ENCODE assay signal across 12 cellular contexts in the genomic region with DNA sequence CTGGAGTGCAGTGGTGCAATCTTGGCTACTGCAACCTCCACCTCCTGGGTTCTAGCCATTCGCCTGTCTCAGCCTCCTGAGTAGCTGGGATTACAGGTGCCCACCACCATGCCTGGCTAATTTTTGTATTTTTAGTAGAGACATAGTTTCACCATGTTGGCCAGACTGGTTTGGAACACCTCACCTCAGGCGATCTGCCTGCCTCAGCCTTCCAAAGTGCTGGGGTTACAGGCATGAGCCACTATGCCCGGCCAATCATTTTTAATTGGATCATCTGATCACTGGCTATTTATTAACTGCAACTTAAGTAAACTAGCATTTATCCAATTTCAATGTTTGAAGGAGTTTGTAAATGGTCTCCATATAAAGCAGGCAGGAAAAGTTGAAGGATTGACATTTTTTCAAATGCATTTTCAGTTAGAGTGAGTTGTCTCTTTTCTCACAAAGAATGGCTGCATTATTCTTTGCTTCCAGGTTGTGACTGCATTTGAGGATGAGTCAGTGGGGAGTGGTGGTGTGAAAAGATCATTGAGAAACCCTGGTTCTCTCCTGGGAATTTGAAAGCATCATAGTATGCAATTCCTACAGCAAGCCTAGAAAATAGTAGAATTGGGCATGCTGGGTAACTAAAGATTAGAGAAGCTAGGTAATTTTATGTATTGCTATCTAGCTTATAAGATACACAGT.
DNase-seq lines count a peak whose midpoint lies in the region; TF ChIP-seq lines count a peak whose summit lies in the region.
"Had no signal": no experiment of that assay in that cellular context is flagged by ENCODE, and none has a peak within 500 bp of the region (broad histone marks: within the 10 kb centered on the region; RNA-seq: fewer than 3 reads in every experiment).

No MANE protein-coding gene starts in this region.

- no peak overlapping the region for H3K9ac ChIP-seq in smooth muscle cell (ENCODE audit: low read depth)

- no peak for TF ChIP-seq EP300 in ovary (IDR thresholded peaks at IDR 0.05)

- H2AFZ ChIP-seq in smooth muscle cell (ENCODE audit: low read depth): no peak overlapping the region

- H3F3A ChIP-seq in smooth muscle cell (ENCODE audit: low read depth): no peaks in the 10 kb centered on the region

- H3K4me1 ChIP-seq in smooth muscle cell (ENCODE audit: low read depth) (no peaks in the 10 kb centered on the region), ovary (ENCODE audit: insufficient read depth) (no peaks in the 10 kb centered on the region)

- H3K27me3 ChIP-seq in smooth muscle cell (ENCODE audit: low read depth): no peaks in the 10 kb centered on the region
- H3K27me3 ChIP-seq in ovary: no peaks in the 10 kb centered on the region
- H3K27me3 ChIP-seq: Peyer's patch had no signal

- H3K4me3 ChIP-seq in foreskin fibroblast (ENCODE audit: low read depth in 1 of 2, low read length in 2 of 2) (no peak overlapping the region), smooth muscle cell (no peak overlapping the region), ovary (no peak overlapping the region)
- H3K4me3 ChIP-seq: Peyer's patch had no signal

- no peak overlapping the region for H3K4me2 ChIP-seq in smooth muscle cell

- H3K27ac ChIP-seq in smooth muscle cell (ENCODE audit: low read depth) (peak overlapping the region; percentile 54), ovary (no peak overlapping the region)
- H3K27ac ChIP-seq: Peyer's patch had no signal

- DNase-seq in HCEC 1CT: peak; percentile 75
- peak; percentile 53 for DNase-seq in SW480 (ENCODE audit: low spot score)
- peak; percentile 88 to 94 for DNase-seq in foreskin fibroblast
- DNase-seq in smooth muscle cell (lab: John Stamatoyannopoulos, UW; ENCODE audit: unreplicated experiment): no peak
- DNase-seq in ovary: no peak
- DNase-seq in activated CD4-positive, CD25-positive, alpha-beta regulatory T cell treated with anti-CD3 and anti-CD28 coated beads, Interleukin-2, amount 50 U/mL, for 72 hours: no peak
- DNase-seq in NCI-H2227 treated with DMSO at 0.1 percent for 48 hours (lab: John Stamatoyannopoulos, UW): no peak
- DNase-seq: activated effector memory CD4-positive, alpha-beta T cell treated with Interleukin-2 at 50 U/mL for 16 hours; GDM1; natural killer cell; NCI-H1092; Peyer's patch had no signal

- no peak for TF ChIP-seq POLR2A in ovary (IDR thresholded peaks at IDR 0.05)

- H3K79me2 ChIP-seq in smooth muscle cell (ENCODE audit: low read depth): no peaks in the 10 kb centered on the region

- TF ChIP-seq CTCF in foreskin fibroblast (IDR thresholded peaks at IDR 0.05; ENCODE audit: low read depth, low read length): no peak
- TF ChIP-seq CTCF in smooth muscle cell (IDR thresholded peaks at IDR 0.05; ENCODE audit: borderline replicate concordance, insufficient read depth, poor library complexity, severe bottlenecking): no peak
- no peak for TF ChIP-seq CTCF in ovary (IDR thresholded peaks at IDR 0.05)

- no peaks in the 10 kb centered on the region for H3K9me3 ChIP-seq in smooth muscle cell (replicated peaks; ENCODE audit: low read depth)
- H3K9me3 ChIP-seq in ovary: no peaks in the 10 kb centered on the region
- H3K9me3 ChIP-seq: Peyer's patch had no signal

- WGBS in smooth muscle cell (ENCODE audit: low lambda C conversion rate): 91% methylated on average over 3 of the region's 3 CpGs
- 94 to 96% (median 95%) methylated on average over 3 of the region's 3 CpGs for WGBS in ovary, 3 donors

- intact Hi-C loops in ovary (cut with DNase I): no loop called here

- H3K36me3 ChIP-seq in smooth muscle cell (ENCODE audit: low read depth) (no peaks in the 10 kb centered on the region), ovary (no peaks in the 10 kb centered on the region)
- H3K36me3 ChIP-seq: Peyer's patch had no signal

- no peaks in the 10 kb centered on the region for H4K20me1 ChIP-seq in smooth muscle cell (ENCODE audit: low read depth)

Comparison
In these comparisons a context has a peak if more than half of its experiments do, and no peak if none do; other contexts are left out.
1. DNase-seq: peak in HCEC 1CT (single experiment), SW480 (single experiment) and foreskin fibroblast (2 of 2); none in smooth muscle cell (single experiment), ovary (0 of 5), activated CD4-positive, CD25-positive, alpha-beta regulatory T cell treated with anti-CD3 and anti-CD28 coated beads, Interleukin-2, amount 50 U/mL, for 72 hours (single experiment) and NCI-H2227 treated with DMSO at 0.1 percent for 48 hours (single experiment).